ENCODE assay signal across 9 cellular contexts in genomic region chr7:105691029-105691691, GRCh38.
DNase-seq lines count a peak whose midpoint lies in the region; ATAC-seq and TF ChIP-seq lines count a peak whose summit lies in the region.
"Had no signal": no experiment of that assay in that cellular context is flagged by ENCODE, and none has a peak within 500 bp of the region (broad histone marks: within the 10 kb centered on the region; RNA-seq: fewer than 3 reads in every experiment).

No MANE protein-coding gene starts in this region.

- H3K36me3 Mint-ChIP-seq in central memory CD8-positive, alpha-beta T cell (ENCODE audit: insufficient read depth), result peaks cover 19% of the 10 kb centered on the region

- peak overlapping the region; percentile 94 for H3K4me3 Mint-ChIP-seq in central memory CD8-positive, alpha-beta T cell

- H2BK120ac ChIP-seq in mesendoderm (ENCODE audit: low read depth, low read length), result peak overlapping the region; percentile 47

- ATAC-seq in GM21529 (IDR thresholded peaks at IDR 0.05; ENCODE audit: unreplicated experiment) (peak; percentile 48), GM19452 (IDR thresholded peaks at IDR 0.05; ENCODE audit: unreplicated experiment) (no peak)
- ATAC-seq in central memory CD8-positive, alpha-beta T cell (replicated peaks; ENCODE audit: extremely low read depth, poor library complexity, severe bottlenecking), result peak; percentile 62
- ATAC-seq: HCT116 had no signal

- peak overlapping the region; percentile 75 for H3K18ac ChIP-seq in mesendoderm (ENCODE audit: low read length)

- H3K27me3 Mint-ChIP-seq in central memory CD8-positive, alpha-beta T cell, result no peaks in the 10 kb centered on the region

- H3K27me3 ChIP-seq in SJSA1 (replicated peaks) (no peaks in the 10 kb centered on the region), mesendoderm (ENCODE audit: insufficient read depth, low read length, poor library complexity) (no peaks in the 10 kb centered on the region)

- H3K79me2 ChIP-seq in mesendoderm (ENCODE audit: control insufficient read depth, insufficient read depth, low read length), result no peaks in the 10 kb centered on the region

- H4K5ac ChIP-seq in mesendoderm (ENCODE audit: low read length), result no peak overlapping the region

- peak overlapping the region; percentile 37 for H3K9ac ChIP-seq in mesendoderm (ENCODE audit: low read length)

- H3K27ac Mint-ChIP-seq in central memory CD8-positive, alpha-beta T cell (ENCODE audit: low read depth), result peak overlapping the region; percentile 100

- no CpG with 5 or more reads among the region's 18 CpGs for WGBS in mesendoderm (ENCODE audit: extremely low coverage, insufficient coverage, low lambda C conversion rate)
- WGBS in urinary bladder, result 3% methylated on average over 18 of the region's 18 CpGs

- H3K4me1 Mint-ChIP-seq in central memory CD8-positive, alpha-beta T cell, result peaks cover 49% of the 10 kb centered on the region

- H3K4ac ChIP-seq in mesendoderm (ENCODE audit: low read depth, low read length), result no peak overlapping the region

- H3K36me3 ChIP-seq in SJSA1 (no peaks in the 10 kb centered on the region), mesendoderm (ENCODE audit: control insufficient read depth, insufficient read depth, low read length) (no peaks in the 10 kb centered on the region), urinary bladder (ENCODE audit: insufficient read depth) (no peaks in the 10 kb centered on the region)

- H3K4me2 ChIP-seq in mesendoderm (ENCODE audit: low read length), result no peak overlapping the region

- H3K79me1 ChIP-seq in mesendoderm (ENCODE audit: low read length), result no peaks in the 10 kb centered on the region

- H2AK5ac ChIP-seq in mesendoderm (ENCODE audit: low read length), result no peak overlapping the region

- DNase-seq in AG09309 (ENCODE audit: low read depth) (no peak), SJSA1 (ENCODE audit: low read depth in 1 of 2, low spot score in 2 of 2) (peak in 1 of 2 experiments; percentile 26), mesendoderm (peak; percentile 61), SKM-1 (lab: John Stamatoyannopoulos, UW; ENCODE audit: unreplicated experiment) (no peak)
- DNase-seq in central memory CD8-positive, alpha-beta T cell (ENCODE audit: low spot score in 2 of 2), result peak; percentile 21 to 45

- H2BK5ac ChIP-seq in mesendoderm (ENCODE audit: low read length), result no peak overlapping the region

- no peak overlapping the region for H3K23ac ChIP-seq in mesendoderm (ENCODE audit: low read length)

- TF ChIP-seq CTCF in AG09309 (IDR thresholded peaks at IDR 0.05; ENCODE audit: control insufficient read depth, insufficient read depth, low read depth, low read length, missing control alignments), result no peak

- H3K4me1 ChIP-seq in SJSA1 (replicated peaks) (peaks cover 9% of the 10 kb centered on the region), mesendoderm (ENCODE audit: control insufficient read depth, low read depth, low read length) (peaks cover 28% of the 10 kb centered on the region), urinary bladder (ENCODE audit: insufficient read depth) (no peaks in the 10 kb centered on the region)

- H3K9me3 Mint-ChIP-seq in central memory CD8-positive, alpha-beta T cell, result no peaks in the 10 kb centered on the region

- peak overlapping the region; percentile 68 for H3K56ac ChIP-seq in mesendoderm (ENCODE audit: low read length)

- H3K4me3 ChIP-seq in AG09309 (ENCODE audit: control insufficient read depth, low read depth, low read length), result peak overlapping the region; percentile 38
- peak overlapping the region; percentile 44 for H3K4me3 ChIP-seq in SJSA1
- H3K4me3 ChIP-seq in mesendoderm (ENCODE audit: low read length), result no peak overlapping the region
- H3K4me3 ChIP-seq in urinary bladder (ENCODE audit: low read depth, low read length), result peak overlapping the region; percentile 39

- no peak overlapping the region for H4K8ac ChIP-seq in mesendoderm (ENCODE audit: low read depth, low read length)

- H3K27ac ChIP-seq in SJSA1, result peak overlapping the region; percentile 45
- H3K27ac ChIP-seq in mesendoderm (ENCODE audit: low read depth, low read length), result peak overlapping the region; percentile 50
- peak overlapping the region; percentile 84 for H3K27ac ChIP-seq in urinary bladder (ENCODE audit: low read depth)

- peak overlapping the region; percentile 3 for H2BK15ac ChIP-seq in mesendoderm (replicated peaks; ENCODE audit: low read depth)

- no peaks in the 10 kb centered on the region for H3K9me3 ChIP-seq in SJSA1 (replicated peaks)

Comparison
In these comparisons a context has a peak if more than half of its experiments do, and no peak if none do; other contexts are left out.
1. DNase-seq: peak in central memory CD8-positive, alpha-beta T cell (2 of 2) and mesendoderm (single experiment); none in AG09309 (single experiment) and SKM-1 (single experiment).
2. Peak in every context shown above with its lines, with median percentiles within 50 percentile points of each other: H3K27ac ChIP-seq.